Comparison of ENCODE assay signal across 18 cellular contexts in the genomic region with DNA sequence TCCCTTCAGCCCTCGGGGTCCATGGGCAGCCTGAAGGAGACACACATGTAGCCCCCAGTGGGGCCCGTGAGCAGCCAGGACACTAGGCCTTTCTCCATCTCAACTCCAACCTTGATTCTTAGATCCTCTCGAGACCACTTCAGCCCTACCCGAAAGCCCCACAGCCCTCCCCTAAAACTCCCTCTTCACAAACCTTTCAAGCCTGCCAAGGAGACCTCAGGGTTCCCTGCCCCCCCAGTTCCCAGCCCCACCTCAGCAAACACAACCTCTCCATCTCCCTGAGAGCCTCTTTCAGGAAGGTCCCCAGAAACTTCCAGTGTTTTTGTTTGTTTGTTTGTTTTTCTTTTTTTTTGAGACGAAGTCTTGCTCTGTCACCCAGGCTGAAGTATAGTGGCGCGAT. TPM values are rescaled to one million over a fixed set of nuclear protein-coding genes. Genes with fewer than 3 reads are reported as not detected.
DNase-seq lines count a peak whose midpoint lies in the region; ATAC-seq, FAIRE-seq and TF ChIP-seq lines count a peak whose summit lies in the region.
"Had no signal": no experiment of that assay in that cellular context is flagged by ENCODE, and none has a peak within 500 bp of the region (broad histone marks: within the 10 kb centered on the region; RNA-seq: fewer than 3 reads in every experiment).

No MANE protein-coding gene starts in this region.

- H3K4me3 ChIP-seq in right atrium auricular region: no peak overlapping the region
- H3K4me3 ChIP-seq in kidney (ENCODE audit: low read length in 2 of 2): no peak overlapping the region
- H3K4me3 ChIP-seq in thyroid gland (replicated peaks in 1 of 3): no peak overlapping the region
- no peak overlapping the region for H3K4me3 ChIP-seq in gastrocnemius medialis
- H3K4me3 ChIP-seq: HAP-1 had no signal

- H3K36me3 Mint-ChIP-seq in T-helper 17 cell (ENCODE audit: low read depth): peaks cover 4% of the 10 kb centered on the region

- no peak overlapping the region for H3K27ac ChIP-seq in right atrium auricular region
- H3K27ac ChIP-seq in kidney (ENCODE audit: low read depth in 2 of 2, low read length in 2 of 2): no peak overlapping the region
- no peak overlapping the region for H3K27ac ChIP-seq in thyroid gland
- H3K27ac ChIP-seq in gastrocnemius medialis: no peak overlapping the region

- H3K4me1 Mint-ChIP-seq in T-helper 17 cell: peaks cover 25% of the 10 kb centered on the region

- no peak for TF ChIP-seq POLR2A in thyroid gland (IDR thresholded peaks at IDR 0.05)
- no peak for TF ChIP-seq POLR2A in gastrocnemius medialis (IDR thresholded peaks at IDR 0.05)

- DNase-seq in Right ventricle myocardium inferior (ENCODE audit: missing footprints) (peak; percentile 25), right atrium auricular region (ENCODE audit: low spot score) (no peak), T-helper 17 cell (no peak), kidney (peak; percentile 31), thyroid gland (peak; percentile 53 to 72), NCI-H524 treated with DMSO at 0.1 percent for 48 hours (lab: John Stamatoyannopoulos, UW) (no peak), gastrocnemius medialis (no peak)
- DNase-seq: C1 segment of cervical spinal cord, DMS153, DMS79 treated with DMSO at 0.1 percent for 48 hours, EL had no signal

- H3K36me3 ChIP-seq in right atrium auricular region (no peaks in the 10 kb centered on the region), kidney (ENCODE audit: control insufficient read depth in 1 of 2, insufficient read depth in 2 of 2, low read length in 2 of 2) (no peaks in the 10 kb centered on the region), thyroid gland (no peaks in the 10 kb centered on the region), gastrocnemius medialis (no peaks in the 10 kb centered on the region)
- H3K36me3 ChIP-seq: HAP-1 had no signal

- intact Hi-C loops in Right ventricle myocardium inferior (cut with DNase I): no loop called here
- intact Hi-C loops in kidney (cut with DNase I): no loop called here
- intact Hi-C loops in thyroid gland (cut with DNase I): no loop called here
- intact Hi-C loops in gastrocnemius medialis (cut with DNase I; ENCODE audit: low total_unique reads): no loop called here

- peaks cover 24% of the 10 kb centered on the region for H3K27me3 Mint-ChIP-seq in T-helper 17 cell

- no peak overlapping the region for H3K9ac ChIP-seq in kidney (ENCODE audit: low read length in 2 of 2)

- no peak for FAIRE-seq in kidney (lab: Jason Lieb, UNC)
- FAIRE-seq: A204.1, D721Med, G401.6, GM12891, H1 had no signal

- ATAC-seq in Right ventricle myocardium inferior: no peak
- no peak for ATAC-seq in T-helper 17 cell
- ATAC-seq in gastrocnemius medialis: no peak

- no peak overlapping the region for H3K4me3 Mint-ChIP-seq in T-helper 17 cell
- H3K4me3 Mint-ChIP-seq: B cell had no signal

- TF ChIP-seq CTCF in right atrium auricular region (IDR thresholded peaks at IDR 0.05): no peak
- TF ChIP-seq CTCF in kidney (IDR thresholded peaks at IDR 0.05; ENCODE audit: borderline replicate concordance, extremely low read depth, insufficient read depth): no peak
- TF ChIP-seq CTCF in thyroid gland (IDR thresholded peaks at IDR 0.05): no peak
- TF ChIP-seq CTCF in gastrocnemius medialis (IDR thresholded peaks at IDR 0.05 in 4 of 5, conservative IDR thresholded peaks at IDR 0.05 in 1 of 5): no peak

- no peaks in the 10 kb centered on the region for H3K4me1 ChIP-seq in right atrium auricular region
- no peaks in the 10 kb centered on the region for H3K4me1 ChIP-seq in kidney (ENCODE audit: control insufficient read depth in 1 of 2, insufficient read depth in 1 of 2, low read depth in 1 of 2, low read length in 2 of 2)
- no peaks in the 10 kb centered on the region for H3K4me1 ChIP-seq in thyroid gland
- no peaks in the 10 kb centered on the region for H3K4me1 ChIP-seq in gastrocnemius medialis
- H3K4me1 ChIP-seq: HAP-1 had no signal

- peak overlapping the region; percentile 44 for H3K27ac Mint-ChIP-seq in T-helper 17 cell
- H3K27ac Mint-ChIP-seq: B cell had no signal

- 47 to 58% methylated on average over 7 of the region's 7 CpGs for WGBS in thyroid gland, 2 donors

- in situ Hi-C loops in gastrocnemius medialis (cut with MboI; ENCODE audit: low sequenced_read_pairs in 4 of 4): no loop called here

- H3K27me3 ChIP-seq in right atrium auricular region (no peaks in the 10 kb centered on the region), thyroid gland (no peaks in the 10 kb centered on the region), gastrocnemius medialis (no peaks in the 10 kb centered on the region)

- H3K9me3 ChIP-seq in right atrium auricular region: no peaks in the 10 kb centered on the region
- H3K9me3 ChIP-seq in T-helper 17 cell (ENCODE audit: control insufficient read depth, low read length, poor library complexity, severe bottlenecking): no peaks in the 10 kb centered on the region
- H3K9me3 ChIP-seq in kidney (ENCODE audit: control insufficient read depth in 1 of 2, low read length in 2 of 2): no peaks in the 10 kb centered on the region
- no peaks in the 10 kb centered on the region for H3K9me3 ChIP-seq in thyroid gland
- H3K9me3 ChIP-seq in gastrocnemius medialis: no peaks in the 10 kb centered on the region
- H3K9me3 ChIP-seq: HAP-1 had no signal

RNA-seq across cellular contexts. Expression of a gene that starts 11.1 kb away (rescaled TPM):
- total RNA-seq in Right ventricle myocardium inferior (1.1 TPM), right atrium auricular region (1 to 10 TPM in 1 of 2 donors, under 1 TPM in 1; 0.63 to 1.5 TPM), T-helper 17 cell (under 1 TPM; 0.52 to 0.89 TPM), kidney (0.85 TPM), thyroid gland (1 to 10 TPM in 3 of 4 donors, under 1 TPM in 1; 0.68 to 2.8 (median 2.0) TPM), gastrocnemius medialis (under 1 TPM; 0.31 to 0.92 (median 0.47) TPM)
- polyA plus RNA-seq in kidney (ENCODE audit: insufficient read depth, low read depth, low replicate concordance): 2.3 TPM

RNA-seq across cellular contexts. Expression of a gene that starts 19.3 kb away (rescaled TPM):
- total RNA-seq in Right ventricle myocardium inferior (39.3 TPM), right atrium auricular region (10 to 100 TPM; 17.1 to 17.4 TPM), T-helper 17 cell (10 to 100 TPM; 51.0 to 64.4 TPM), kidney (52.2 TPM), thyroid gland (10 to 100 TPM; 29.6 to 46.8 (median 41.2) TPM), gastrocnemius medialis (10 to 100 TPM; 20.8 to 38.4 (median 24.6) TPM)
- polyA plus RNA-seq in kidney (ENCODE audit: insufficient read depth, low read depth, low replicate concordance): 35.7 TPM

RNA-seq across cellular contexts. Expression of a gene that starts 19.5 kb away (rescaled TPM):
- 55.4 TPM for total RNA-seq in Right ventricle myocardium inferior
- total RNA-seq in right atrium auricular region: 10 to 100 TPM; 67.0 to 70.0 TPM
- total RNA-seq in T-helper 17 cell: 10 to 100 TPM; 22.4 to 25.8 TPM
- total RNA-seq in kidney: 83.3 TPM
- polyA plus RNA-seq in kidney (ENCODE audit: insufficient read depth, low read depth, low replicate concordance): 118 TPM
- total RNA-seq in thyroid gland: 100 to 1,000 TPM in 3 of 4 donors, 10 to 100 TPM in 1; 90.8 to 191 (median 153) TPM
- 10 to 100 TPM; 21.9 to 45.4 (median 26.2) TPM for total RNA-seq in gastrocnemius medialis

RNA-seq across cellular contexts. Expression of a gene that starts 23.3 kb away (rescaled TPM):
- 25.0 TPM for total RNA-seq in Right ventricle myocardium inferior
- total RNA-seq in right atrium auricular region: 10 to 100 TPM; 10.3 to 31.4 TPM
- total RNA-seq in T-helper 17 cell: 10 to 100 TPM in 1 of 2 donors, 1 to 10 TPM in 1; 7.6 to 11.9 TPM
- total RNA-seq in kidney: 26.6 TPM
- 83.0 TPM for polyA plus RNA-seq in kidney (ENCODE audit: insufficient read depth, low read depth, low replicate concordance)
- total RNA-seq in thyroid gland: 10 to 100 TPM; 30.2 to 79.4 (median 40.9) TPM
- total RNA-seq in gastrocnemius medialis: 10 to 100 TPM in 3 of 4 donors, 1 to 10 TPM in 1; 7.9 to 28.3 (median 14.3) TPM

RNA-seq across cellular contexts. Expression of a gene that starts 27.2 kb away (rescaled TPM):
- total RNA-seq in Right ventricle myocardium inferior: 27.7 TPM
- total RNA-seq in right atrium auricular region: 10 to 100 TPM in 1 of 2 donors, 1 to 10 TPM in 1; 7.5 to 13.9 TPM
- total RNA-seq in T-helper 17 cell: 10 to 100 TPM; 27.9 to 28.2 TPM
- 47.2 TPM for total RNA-seq in kidney
- polyA plus RNA-seq in kidney (ENCODE audit: insufficient read depth, low read depth, low replicate concordance): 48.6 TPM
- total RNA-seq in thyroid gland: 10 to 100 TPM; 20.3 to 40.2 (median 24.7) TPM
- total RNA-seq in gastrocnemius medialis: 10 to 100 TPM in 3 of 4 donors, 1 to 10 TPM in 1; 7.4 to 16.3 (median 12.1) TPM

Comparison
In these comparisons a context has a peak if more than half of its experiments do, and no peak if none do; other contexts are left out.
1. DNase-seq: peak in Right ventricle myocardium inferior (single experiment), kidney (single experiment) and thyroid gland (2 of 2); none in right atrium auricular region (single experiment), T-helper 17 cell (0 of 3), NCI-H524 treated with DMSO at 0.1 percent for 48 hours (single experiment) and gastrocnemius medialis (0 of 2).